In genomic region chr3:186079925-186080324, GRCh38 we compare ENCODE assay signal across 25 cellular contexts. TPM values are rescaled to one million over a fixed set of nuclear protein-coding genes. Genes with fewer than 3 reads are reported as not detected.
"Had no signal": no experiment of that assay in that cellular context is flagged by ENCODE, and none has a peak within 500 bp of the region (broad histone marks: within the 10 kb centered on the region; RNA-seq: fewer than 3 reads in every experiment).

No MANE protein-coding gene starts in this region.

- DNase-seq: activated B cell treated with CpG ODN at 0.5 μM for 24 hours; activated CD4-positive, alpha-beta T cell treated with anti-CD3 and anti-CD28 coated beads for 48 hours; activated CD8-positive, alpha-beta memory T cell treated with anti-CD3 and anti-CD28 coated beads, Interleukin-2, amount 50 U/mL, for 4 hours; activated CD8-positive, alpha-beta T cell treated with anti-CD3 and anti-CD28 coated beads, Interleukin-2, amount 10 ng/mL, durations not matched to agents 7 days and 5 days; activated gamma-delta T cell; activated T-cell treated with anti-CD3 and anti-CD28 coated beads, Interleukin-2, amount 50 U/mL, for 48 hours; central memory CD4-positive, alpha-beta T cell; effector CD8-positive, alpha-beta T cell; foreskin keratinocyte; glutamatergic neuron; hypothalamus; mucosa of descending colon; naive thymus-derived CD4-positive, alpha-beta T cell; pancreas; stimulated activated CD4-positive, alpha-beta T cell treated with anti-CD3 and anti-CD28 coated beads, Interleukin-12 subunit alpha, Interleukin-12 subunit beta, amount 100 ng/mL, for 4 hours; stimulated activated CD4-positive, alpha-beta T cell treated with anti-CD3 and anti-CD28 coated beads, Interleukin-2, amount 100 ng/mL, for 24 hours; stomach; T-helper 2 cell; thyroid gland had no signal

- H3K4me3 Mint-ChIP-seq: activated B cell treated with CpG ODN at 0.5 μM for 24 hours; activated CD8-positive, alpha-beta T cell treated with anti-CD3 and anti-CD28 coated beads, Interleukin-2, amount 10 ng/mL, durations not matched to agents 7 days and 5 days; naive thymus-derived CD4-positive, alpha-beta T cell had no signal

- H3K4me1 Mint-ChIP-seq: activated B cell treated with CpG ODN at 0.5 μM for 24 hours; naive thymus-derived CD4-positive, alpha-beta T cell had no signal

- H3K27ac Mint-ChIP-seq: activated B cell treated with CpG ODN at 0.5 μM for 24 hours; activated CD8-positive, alpha-beta T cell treated with anti-CD3 and anti-CD28 coated beads, Interleukin-2, amount 10 ng/mL, durations not matched to agents 7 days and 5 days; activated naive CD4-positive, alpha-beta T cell treated with anti-CD3 and anti-CD28 coated beads, Interleukin-2, amount 50 U/mL, for 72 hours; naive thymus-derived CD4-positive, alpha-beta T cell had no signal

- FAIRE-seq: islet of Langerhans, pancreas, urothelium cell line had no signal

- H3K27me3 Mint-ChIP-seq: activated B cell treated with CpG ODN at 0.5 μM for 24 hours, brain had no signal

- H3K4me3 ChIP-seq: coronary artery, lung, mucosa of descending colon, pancreas, stomach, thyroid gland had no signal

- H3K27me3 ChIP-seq: foreskin keratinocyte, pancreas, stomach, thyroid gland had no signal

- H3K27ac ChIP-seq: coronary artery, foreskin keratinocyte, pancreas, stomach, thyroid gland had no signal

- H3K9me3 ChIP-seq: mucosa of descending colon, pancreas, thyroid gland had no signal

- ATAC-seq: activated CD8-positive, alpha-beta T cell treated with anti-CD3 and anti-CD28 coated beads, Interleukin-2, amount 10 ng/mL, durations not matched to agents 7 days and 5 days; activated naive CD4-positive, alpha-beta T cell treated with anti-CD3 and anti-CD28 coated beads, Interleukin-2, amount 50 U/mL, for 72 hours; foreskin keratinocyte; mucosa of descending colon; naive thymus-derived CD4-positive, alpha-beta T cell; pancreas had no signal

RNA-seq across cellular contexts. Expression of gene ETV5, which starts 29.0 kb away (rescaled TPM):
- polyA plus RNA-seq: naive thymus-derived CD4-positive, alpha-beta T cell had no signal
